Comparison of ENCODE assay signal across 22 cellular contexts in the genomic region with DNA sequence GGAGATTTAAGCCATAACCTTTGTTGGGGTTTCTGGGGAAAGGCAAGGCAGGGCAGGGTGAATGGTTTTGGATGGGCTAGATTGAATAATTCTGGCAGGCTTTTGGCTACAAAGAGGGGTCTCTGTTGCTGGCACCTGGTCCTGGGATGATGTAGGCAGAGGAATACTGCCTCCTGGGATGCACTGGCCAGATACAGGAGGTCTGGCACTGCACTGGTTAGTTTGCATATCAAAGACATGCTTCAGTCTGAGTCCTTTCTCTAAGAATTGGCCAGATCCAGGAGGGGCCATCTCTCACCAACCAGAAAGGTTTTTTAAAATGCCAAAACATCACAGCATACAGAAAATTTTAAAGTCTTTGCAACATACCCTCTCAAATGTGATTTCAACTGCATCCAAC. TPM values are rescaled to one million over a fixed set of nuclear protein-coding genes. Genes with fewer than 3 reads are reported as not detected.
DNase-seq lines count a peak whose midpoint lies in the region; ATAC-seq and TF ChIP-seq lines count a peak whose summit lies in the region.
"Had no signal": no experiment of that assay in that cellular context is flagged by ENCODE, and none has a peak within 500 bp of the region (broad histone marks: within the 10 kb centered on the region; RNA-seq: fewer than 3 reads in every experiment).

No MANE protein-coding gene starts in this region.

- H3K27ac Mint-ChIP-seq in natural killer cell treated with Interleukin-12 subunit alpha and Interleukin-12 subunit beta and Interleukin-15 and Interleukin-18, amount 100 ng/mL, for 72 hours = no peak overlapping the region
- H3K27ac Mint-ChIP-seq: activated CD4-positive, alpha-beta T cell treated with anti-CD3 and anti-CD28 coated beads, Interleukin-2, amount 10 ng/mL, durations not matched to agents 7 days and 5 days; CD4-positive, alpha-beta memory T cell had no signal

- H3K27me3 ChIP-seq in adipocyte (replicated peaks; ENCODE audit: control insufficient read depth, insufficient read depth, low read length) (no peaks in the 10 kb centered on the region), hepatocyte (no peaks in the 10 kb centered on the region), smooth muscle cell (ENCODE audit: low read depth) (no peaks in the 10 kb centered on the region)

- H3K27me3 Mint-ChIP-seq in natural killer cell treated with Interleukin-12 subunit alpha and Interleukin-12 subunit beta and Interleukin-15 and Interleukin-18, amount 100 ng/mL, for 72 hours = peaks cover 19 to 22% of the 10 kb centered on the region in 2 donors

- peaks cover 61% of the 10 kb centered on the region for H3K4me1 ChIP-seq in adipocyte (ENCODE audit: control insufficient read depth, insufficient read depth, low read length)
- H3K4me1 ChIP-seq in hepatocyte (ENCODE audit: insufficient read depth) = peaks cover 7% of the 10 kb centered on the region
- H3K4me1 ChIP-seq in smooth muscle cell (ENCODE audit: low read depth) = peaks cover 14% of the 10 kb centered on the region

- H3K79me2 ChIP-seq in hepatocyte (no peaks in the 10 kb centered on the region), smooth muscle cell (ENCODE audit: low read depth) (no peaks in the 10 kb centered on the region)

- H3K27ac ChIP-seq in hepatocyte (peak overlapping the region; percentile 61), smooth muscle cell (ENCODE audit: low read depth) (peak overlapping the region; percentile 77)
- H3K27ac ChIP-seq: cardiac muscle cell had no signal

- H2AFZ ChIP-seq in hepatocyte (no peak overlapping the region), smooth muscle cell (ENCODE audit: low read depth) (no peak overlapping the region)

- H3K4me3 ChIP-seq in adipocyte (ENCODE audit: low read length) (peak overlapping the region; percentile 16), hepatocyte (no peak overlapping the region), smooth muscle cell (no peak overlapping the region)
- H3K4me3 ChIP-seq: cardiac muscle cell had no signal

- peaks cover 12 to 18% of the 10 kb centered on the region in 2 donors for H3K4me1 Mint-ChIP-seq in natural killer cell treated with Interleukin-12 subunit alpha and Interleukin-12 subunit beta and Interleukin-15 and Interleukin-18, amount 100 ng/mL, for 72 hours (ENCODE audit: low read depth in 2 of 2)
- H3K4me1 Mint-ChIP-seq: activated CD4-positive, alpha-beta T cell treated with anti-CD3 and anti-CD28 coated beads, Interleukin-2, amount 10 ng/mL, durations not matched to agents 7 days and 5 days had no signal

- H4K20me1 ChIP-seq in hepatocyte (ENCODE audit: insufficient read depth, poor library complexity, severe bottlenecking) = no peaks in the 10 kb centered on the region
- no peaks in the 10 kb centered on the region for H4K20me1 ChIP-seq in smooth muscle cell (ENCODE audit: low read depth)

- no peak overlapping the region for H3K4me3 Mint-ChIP-seq in natural killer cell treated with Interleukin-12 subunit alpha and Interleukin-12 subunit beta and Interleukin-15 and Interleukin-18, amount 100 ng/mL, for 72 hours
- H3K4me3 Mint-ChIP-seq: activated CD4-positive, alpha-beta T cell treated with anti-CD3 and anti-CD28 coated beads, Interleukin-2, amount 10 ng/mL, durations not matched to agents 7 days and 5 days; CD4-positive, alpha-beta memory T cell had no signal

- TF ChIP-seq CTCF in hepatocyte (IDR thresholded peaks at IDR 0.05; ENCODE audit: poor library complexity) = no peak
- TF ChIP-seq CTCF in smooth muscle cell (IDR thresholded peaks at IDR 0.05; ENCODE audit: borderline replicate concordance, insufficient read depth, poor library complexity, severe bottlenecking) = no peak

- H3K36me3 Mint-ChIP-seq in natural killer cell treated with Interleukin-12 subunit alpha and Interleukin-12 subunit beta and Interleukin-15 and Interleukin-18, amount 100 ng/mL, for 72 hours = no peaks in the 10 kb centered on the region
- H3K36me3 Mint-ChIP-seq: CD4-positive, alpha-beta memory T cell had no signal

- peaks cover 3% of the 10 kb centered on the region for H3F3A ChIP-seq in smooth muscle cell (ENCODE audit: low read depth)

- DNase-seq in ELF-1 (ENCODE audit: low read depth, low spot score) (peak; percentile 45), adipocyte (ENCODE audit: low read depth) (no peak), hepatocyte (ENCODE audit: low spot score) (no peak), smooth muscle cell (lab: John Stamatoyannopoulos, UW; ENCODE audit: unreplicated experiment) (no peak), AG08396 (ENCODE audit: low spot score) (no peak), H4 (ENCODE audit: low spot score) (no peak), occipital lobe (lab: John Stamatoyannopoulos, UW) (no peak)
- DNase-seq in natural killer cell treated with Interleukin-12 subunit alpha and Interleukin-12 subunit beta and Interleukin-15 and Interleukin-18, amount 100 ng/mL, for 72 hours (ENCODE audit: low spot score) = no peak
- DNase-seq: activated CD4-positive, alpha-beta T cell treated with anti-CD3 and anti-CD28 coated beads, Interleukin-2, amount 10 ng/mL, durations not matched to agents 7 days and 5 days; activated CD8-positive, alpha-beta memory T cell treated with anti-CD3 and anti-CD28 coated beads, Interleukin-2, amount 50 U/mL, for 4 hours; activated effector memory CD4-positive, alpha-beta T cell treated with Interleukin-2 at 50 U/mL for 16 hours; CD4-positive, alpha-beta memory T cell; KBM-7; MM.1S; NCI-H2171 treated with DMSO at 0.1 percent for 48 hours; NCI-H524 treated with DMSO at 0.1 percent for 48 hours; stimulated activated CD8-positive, alpha-beta memory T cell treated with anti-CD3 and anti-CD28 coated beads, Interleukin-4, amount 100 ng/mL, for 48 hours; substantia nigra had no signal

- no peaks in the 10 kb centered on the region for H3K36me3 ChIP-seq in adipocyte (ENCODE audit: control insufficient read depth, insufficient read depth, low read length, severe bottlenecking)
- no peaks in the 10 kb centered on the region for H3K36me3 ChIP-seq in hepatocyte (replicated peaks; ENCODE audit: insufficient read depth, low read depth)
- H3K36me3 ChIP-seq in smooth muscle cell (ENCODE audit: low read depth) = no peaks in the 10 kb centered on the region
- H3K36me3 ChIP-seq: cardiac muscle cell had no signal

- no peaks in the 10 kb centered on the region for H3K9me2 ChIP-seq in hepatocyte (replicated peaks; ENCODE audit: insufficient read depth)

- no peak for ATAC-seq in natural killer cell treated with Interleukin-12 subunit alpha and Interleukin-12 subunit beta and Interleukin-15 and Interleukin-18, amount 100 ng/mL, for 72 hours

- H3K9me3 Mint-ChIP-seq in natural killer cell treated with Interleukin-12 subunit alpha and Interleukin-12 subunit beta and Interleukin-15 and Interleukin-18, amount 100 ng/mL, for 72 hours = no peaks in the 10 kb centered on the region
- H3K9me3 Mint-ChIP-seq: activated CD4-positive, alpha-beta T cell treated with anti-CD3 and anti-CD28 coated beads, Interleukin-2, amount 10 ng/mL, durations not matched to agents 7 days and 5 days had no signal

- peak overlapping the region; percentile 48 for H3K9ac ChIP-seq in adipocyte (ENCODE audit: low read length)
- peak overlapping the region; percentile 38 for H3K9ac ChIP-seq in smooth muscle cell (ENCODE audit: low read depth)

- H3K9me3 ChIP-seq in adipocyte (ENCODE audit: control insufficient read depth, low read length) = no peaks in the 10 kb centered on the region
- no peaks in the 10 kb centered on the region for H3K9me3 ChIP-seq in hepatocyte (ENCODE audit: low read depth)
- no peaks in the 10 kb centered on the region for H3K9me3 ChIP-seq in smooth muscle cell (replicated peaks; ENCODE audit: low read depth)

- H3K4me2 ChIP-seq in hepatocyte (no peak overlapping the region), smooth muscle cell (peak overlapping the region; percentile 67)

RNA-seq across cellular contexts. Expression of a gene that starts 8.0 kb away (rescaled TPM):
- total RNA-seq in hepatocyte (0.03 TPM in 1 of 2 replicates, not detected in the other), smooth muscle cell (not detected in 2 replicates), occipital lobe (0.78 TPM)
- polyA plus RNA-seq in hepatocyte (0.28 and 0.30 TPM in 2 replicates), smooth muscle cell (not detected in 2 replicates)
- not detected in 2 replicates for total RNA-seq in H4 (2014; rRNA removed; shearing (Covaris generic))
- total RNA-seq in natural killer cell treated with Interleukin-12 subunit alpha and Interleukin-12 subunit beta and Interleukin-15 and Interleukin-18, amount 100 ng/mL, for 72 hours = under 1 TPM in 1 of 2 donors, not detected in 1; 0.14 TPM
- total RNA-seq: activated CD4-positive, alpha-beta T cell treated with anti-CD3 and anti-CD28 coated beads, Interleukin-2, amount 10 ng/mL, durations not matched to agents 7 days and 5 days; CD4-positive, alpha-beta memory T cell; SK-MEL-5; T-helper 2 cell treated with Interferon-gamma antibody and Interleukin-4, amounts not matched to agents 100 ng/mL and 5 ng/mL, for 36 hours had no signal
- polyA plus RNA-seq: cardiac muscle cell had no signal

RNA-seq across cellular contexts. Expression of a gene that starts 34.4 kb away (rescaled TPM):
- 0.36 and 0.57 TPM in 2 replicates for total RNA-seq in hepatocyte
- 1.0 and 1.1 TPM in 2 replicates for polyA plus RNA-seq in hepatocyte
- 0.58 and 0.72 TPM in 2 replicates for total RNA-seq in smooth muscle cell
- polyA plus RNA-seq in smooth muscle cell = 0.26 and 0.42 TPM in 2 replicates
- total RNA-seq in H4 (2014; rRNA removed; shearing (Covaris generic)) = not detected in 2 replicates
- total RNA-seq in occipital lobe = 2.3 TPM
- total RNA-seq in natural killer cell treated with Interleukin-12 subunit alpha and Interleukin-12 subunit beta and Interleukin-15 and Interleukin-18, amount 100 ng/mL, for 72 hours = not detected
- total RNA-seq: activated CD4-positive, alpha-beta T cell treated with anti-CD3 and anti-CD28 coated beads, Interleukin-2, amount 10 ng/mL, durations not matched to agents 7 days and 5 days; cardiac muscle cell; CD4-positive, alpha-beta memory T cell; epithelial cell of proximal tubule; SK-MEL-5; T-helper 2 cell treated with Interferon-gamma antibody and Interleukin-4, amounts not matched to agents 100 ng/mL and 5 ng/mL, for 36 hours had no signal
- polyA plus RNA-seq: cardiac muscle cell; CD4-positive, alpha-beta memory T cell had no signal
